1 cellular context compared by ENCODE assay signal in genomic region chr9:99069075-99069474, GRCh38.
TF ChIP-seq lines count a peak whose summit lies in the region.

No MANE protein-coding gene starts in this region.

TF ChIP-seq in GM12891, 5 proteins besides CTCF, POLR2A, EP300 and RAD21 (continued from another document):
- no peak for TF ChIP-seq TAF1 (IDR thresholded peaks at IDR 0.05; ENCODE audit: low read depth, low read length)
- TF ChIP-seq POU2F2 (IDR thresholded peaks at IDR 0.05; ENCODE audit: low read depth, low read length), result no peak
